ENCODE assay signal across 8 cellular contexts in genomic region chr2:240451791-240452470, GRCh38. TPM values are rescaled to one million over a fixed set of nuclear protein-coding genes. Genes with fewer than 3 reads are reported as not detected.
DNase-seq lines count a peak whose midpoint lies in the region; ATAC-seq and TF ChIP-seq lines count a peak whose summit lies in the region.

No MANE protein-coding gene starts in this region.

- intact Hi-C loops in breast epithelium (cut with DNase I; ENCODE audit: low total_unique reads), result no loop called here

- H3K9me3 Mint-ChIP-seq in stimulated activated naive B cell treated with anti-CD40 and anti-IgM and Interleukin-4, amounts not matched to agents 10 μg/mL and 1 μg/mL and 100 μg/mL, for 72 hours, result no peaks in the 10 kb centered on the region

- DNase-seq in breast epithelium (ENCODE audit: low spot score in 2 of 2) (no peak), kidney epithelial cell (ENCODE audit: low read depth) (no peak), RKO (ENCODE audit: low spot score) (no peak), NCI-H524 treated with DMSO at 0.1 percent for 48 hours (lab: John Stamatoyannopoulos, UW) (no peak), NCI-H1417 treated with DMSO at 0.1 percent for 48 hours (lab: John Stamatoyannopoulos, UW) (no peak)
- DNase-seq in stimulated activated naive B cell treated with anti-CD40 and anti-IgM and Interleukin-4, amounts not matched to agents 10 μg/mL and 1 μg/mL and 100 μg/mL, for 72 hours, result no peak

- no peak for TF ChIP-seq CTCF in breast epithelium (IDR thresholded peaks at IDR 0.05)
- TF ChIP-seq CTCF in kidney epithelial cell (IDR thresholded peaks at IDR 0.05; ENCODE audit: insufficient read depth, low read length, poor library complexity, severe bottlenecking), result no peak

- TF ChIP-seq POLR2A in breast epithelium (IDR thresholded peaks at IDR 0.05), result no peak

- peak overlapping the region; percentile 47 for H3K27ac Mint-ChIP-seq in stimulated activated naive B cell treated with anti-CD40 and anti-IgM and Interleukin-4, amounts not matched to agents 10 μg/mL and 1 μg/mL and 100 μg/mL, for 72 hours

- peak overlapping the region; percentile 77 for H3K4me3 ChIP-seq in HUES6 (ENCODE audit: low read depth, low read length)
- peak overlapping the region; percentile 44 to 94 (median 67) for H3K4me3 ChIP-seq in breast epithelium
- H3K4me3 ChIP-seq in kidney epithelial cell (ENCODE audit: low read depth, low read length), result peak overlapping the region; percentile 48

- H3K9ac ChIP-seq in HUES6 (ENCODE audit: low read length), result no peak overlapping the region

- H3K27me3 ChIP-seq in HUES6 (ENCODE audit: control insufficient read depth, insufficient read depth, low read length) (peaks cover 35% of the 10 kb centered on the region), breast epithelium (peaks cover 0 to 3% of the 10 kb centered on the region in 2 donors), kidney epithelial cell (ENCODE audit: control insufficient read depth, insufficient read depth, low read length) (peaks cover 37% of the 10 kb centered on the region)

- peaks cover 47% of the 10 kb centered on the region for H3K4me1 ChIP-seq in HUES6 (ENCODE audit: control insufficient read depth, insufficient read depth, low read length)
- H3K4me1 ChIP-seq in breast epithelium, result peaks cover 8 to 13% of the 10 kb centered on the region in 2 donors

- peaks cover 27 to 41% of the 10 kb centered on the region in 2 donors for H3K4me1 Mint-ChIP-seq in stimulated activated naive B cell treated with anti-CD40 and anti-IgM and Interleukin-4, amounts not matched to agents 10 μg/mL and 1 μg/mL and 100 μg/mL, for 72 hours

- no peak for ATAC-seq in stimulated activated naive B cell treated with anti-CD40 and anti-IgM and Interleukin-4, amounts not matched to agents 10 μg/mL and 1 μg/mL and 100 μg/mL, for 72 hours (replicated peaks)
- no peak for ATAC-seq in HG03439 (IDR thresholded peaks at IDR 0.05; ENCODE audit: unreplicated experiment)

- peaks cover 0 to 3% of the 10 kb centered on the region in 2 donors for H3K36me3 Mint-ChIP-seq in stimulated activated naive B cell treated with anti-CD40 and anti-IgM and Interleukin-4, amounts not matched to agents 10 μg/mL and 1 μg/mL and 100 μg/mL, for 72 hours

- H3K27me3 Mint-ChIP-seq in stimulated activated naive B cell treated with anti-CD40 and anti-IgM and Interleukin-4, amounts not matched to agents 10 μg/mL and 1 μg/mL and 100 μg/mL, for 72 hours, result peaks cover 65 to 83% of the 10 kb centered on the region in 2 donors

- H3K36me3 ChIP-seq in HUES6 (ENCODE audit: control insufficient read depth, insufficient read depth, low read length) (no peaks in the 10 kb centered on the region), breast epithelium (no peaks in the 10 kb centered on the region), kidney epithelial cell (ENCODE audit: control insufficient read depth, insufficient read depth, low read length) (no peaks in the 10 kb centered on the region)

- peak overlapping the region; percentile 73 to 74 for H3K4me3 Mint-ChIP-seq in stimulated activated naive B cell treated with anti-CD40 and anti-IgM and Interleukin-4, amounts not matched to agents 10 μg/mL and 1 μg/mL and 100 μg/mL, for 72 hours

- H3K9me3 ChIP-seq in HUES6 (ENCODE audit: control insufficient read depth, insufficient read depth, low read depth, low read length), result no peaks in the 10 kb centered on the region
- no peaks in the 10 kb centered on the region for H3K9me3 ChIP-seq in breast epithelium

- H3K27ac ChIP-seq in HUES6 (ENCODE audit: low read depth, low read length) (no peak overlapping the region), breast epithelium (peak overlapping the region in 1 of 2 donors; percentile 52)

RNA-seq across cellular contexts. Expression of gene GPC1, which starts 16.5 kb away (rescaled TPM):
- total RNA-seq in breast epithelium (10 to 100 TPM; 13.8 to 56.3 (median 21.0) TPM), kidney epithelial cell (75.2 and 81.7 TPM in 2 replicates)
